Comparison of ENCODE assay signal across 1 cellular context in genomic region chr13:114046447-114046846, GRCh38.
TF ChIP-seq lines count a peak whose summit lies in the region.

No MANE protein-coding gene starts in this region.

TF ChIP-seq in H1, 55 proteins besides CTCF, POLR2A, EP300 and RAD21 (continued from another document):
- TF ChIP-seq, protein P1, sequence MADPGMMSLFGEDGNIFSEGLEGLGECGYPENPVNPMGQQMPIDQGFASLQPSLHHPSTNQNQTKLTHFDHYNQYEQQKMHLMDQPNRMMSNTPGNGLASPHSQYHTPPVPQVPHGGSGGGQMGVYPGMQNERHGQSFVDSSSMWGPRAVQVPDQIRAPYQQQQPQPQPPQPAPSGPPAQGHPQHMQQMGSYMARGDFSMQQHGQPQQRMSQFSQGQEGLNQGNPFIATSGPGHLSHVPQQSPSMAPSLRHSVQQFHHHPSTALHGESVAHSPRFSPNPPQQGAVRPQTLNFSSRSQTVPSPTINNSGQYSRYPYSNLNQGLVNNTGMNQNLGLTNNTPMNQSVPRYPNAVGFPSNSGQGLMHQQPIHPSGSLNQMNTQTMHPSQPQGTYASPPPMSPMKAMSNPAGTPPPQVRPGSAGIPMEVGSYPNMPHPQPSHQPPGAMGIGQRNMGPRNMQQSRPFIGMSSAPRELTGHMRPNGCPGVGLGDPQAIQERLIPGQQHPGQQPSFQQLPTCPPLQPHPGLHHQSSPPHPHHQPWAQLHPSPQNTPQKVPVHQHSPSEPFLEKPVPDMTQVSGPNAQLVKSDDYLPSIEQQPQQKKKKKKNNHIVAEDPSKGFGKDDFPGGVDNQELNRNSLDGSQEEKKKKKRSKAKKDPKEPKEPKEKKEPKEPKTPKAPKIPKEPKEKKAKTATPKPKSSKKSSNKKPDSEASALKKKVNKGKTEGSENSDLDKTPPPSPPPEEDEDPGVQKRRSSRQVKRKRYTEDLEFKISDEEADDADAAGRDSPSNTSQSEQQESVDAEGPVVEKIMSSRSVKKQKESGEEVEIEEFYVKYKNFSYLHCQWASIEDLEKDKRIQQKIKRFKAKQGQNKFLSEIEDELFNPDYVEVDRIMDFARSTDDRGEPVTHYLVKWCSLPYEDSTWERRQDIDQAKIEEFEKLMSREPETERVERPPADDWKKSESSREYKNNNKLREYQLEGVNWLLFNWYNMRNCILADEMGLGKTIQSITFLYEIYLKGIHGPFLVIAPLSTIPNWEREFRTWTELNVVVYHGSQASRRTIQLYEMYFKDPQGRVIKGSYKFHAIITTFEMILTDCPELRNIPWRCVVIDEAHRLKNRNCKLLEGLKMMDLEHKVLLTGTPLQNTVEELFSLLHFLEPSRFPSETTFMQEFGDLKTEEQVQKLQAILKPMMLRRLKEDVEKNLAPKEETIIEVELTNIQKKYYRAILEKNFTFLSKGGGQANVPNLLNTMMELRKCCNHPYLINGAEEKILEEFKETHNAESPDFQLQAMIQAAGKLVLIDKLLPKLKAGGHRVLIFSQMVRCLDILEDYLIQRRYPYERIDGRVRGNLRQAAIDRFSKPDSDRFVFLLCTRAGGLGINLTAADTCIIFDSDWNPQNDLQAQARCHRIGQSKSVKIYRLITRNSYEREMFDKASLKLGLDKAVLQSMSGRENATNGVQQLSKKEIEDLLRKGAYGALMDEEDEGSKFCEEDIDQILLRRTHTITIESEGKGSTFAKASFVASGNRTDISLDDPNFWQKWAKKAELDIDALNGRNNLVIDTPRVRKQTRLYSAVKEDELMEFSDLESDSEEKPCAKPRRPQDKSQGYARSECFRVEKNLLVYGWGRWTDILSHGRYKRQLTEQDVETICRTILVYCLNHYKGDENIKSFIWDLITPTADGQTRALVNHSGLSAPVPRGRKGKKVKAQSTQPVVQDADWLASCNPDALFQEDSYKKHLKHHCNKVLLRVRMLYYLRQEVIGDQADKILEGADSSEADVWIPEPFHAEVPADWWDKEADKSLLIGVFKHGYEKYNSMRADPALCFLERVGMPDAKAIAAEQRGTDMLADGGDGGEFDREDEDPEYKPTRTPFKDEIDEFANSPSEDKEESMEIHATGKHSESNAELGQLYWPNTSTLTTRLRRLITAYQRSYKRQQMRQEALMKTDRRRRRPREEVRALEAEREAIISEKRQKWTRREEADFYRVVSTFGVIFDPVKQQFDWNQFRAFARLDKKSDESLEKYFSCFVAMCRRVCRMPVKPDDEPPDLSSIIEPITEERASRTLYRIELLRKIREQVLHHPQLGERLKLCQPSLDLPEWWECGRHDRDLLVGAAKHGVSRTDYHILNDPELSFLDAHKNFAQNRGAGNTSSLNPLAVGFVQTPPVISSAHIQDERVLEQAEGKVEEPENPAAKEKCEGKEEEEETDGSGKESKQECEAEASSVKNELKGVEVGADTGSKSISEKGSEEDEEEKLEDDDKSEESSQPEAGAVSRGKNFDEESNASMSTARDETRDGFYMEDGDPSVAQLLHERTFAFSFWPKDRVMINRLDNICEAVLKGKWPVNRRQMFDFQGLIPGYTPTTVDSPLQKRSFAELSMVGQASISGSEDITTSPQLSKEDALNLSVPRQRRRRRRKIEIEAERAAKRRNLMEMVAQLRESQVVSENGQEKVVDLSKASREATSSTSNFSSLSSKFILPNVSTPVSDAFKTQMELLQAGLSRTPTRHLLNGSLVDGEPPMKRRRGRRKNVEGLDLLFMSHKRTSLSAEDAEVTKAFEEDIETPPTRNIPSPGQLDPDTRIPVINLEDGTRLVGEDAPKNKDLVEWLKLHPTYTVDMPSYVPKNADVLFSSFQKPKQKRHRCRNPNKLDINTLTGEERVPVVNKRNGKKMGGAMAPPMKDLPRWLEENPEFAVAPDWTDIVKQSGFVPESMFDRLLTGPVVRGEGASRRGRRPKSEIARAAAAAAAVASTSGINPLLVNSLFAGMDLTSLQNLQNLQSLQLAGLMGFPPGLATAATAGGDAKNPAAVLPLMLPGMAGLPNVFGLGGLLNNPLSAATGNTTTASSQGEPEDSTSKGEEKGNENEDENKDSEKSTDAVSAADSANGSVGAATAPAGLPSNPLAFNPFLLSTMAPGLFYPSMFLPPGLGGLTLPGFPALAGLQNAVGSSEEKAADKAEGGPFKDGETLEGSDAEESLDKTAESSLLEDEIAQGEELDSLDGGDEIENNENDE (IDR thresholded peaks at IDR 0.05; ENCODE audit: insufficient replicate concordance, low read length) = no peak
- TF ChIP-seq KDM4A (IDR thresholded peaks at IDR 0.05; ENCODE audit: low read depth, low read length, severe bottlenecking) (no peak), YY1 (IDR thresholded peaks at IDR 0.05; ENCODE audit: low read depth, low read length) (no peak), CBX5 (IDR thresholded peaks at IDR 0.05; ENCODE audit: low read depth, low read length) (no peak), HDAC2 (IDR thresholded peaks at IDR 0.05; ENCODE audit: borderline replicate concordance in 1 of 2, low read depth in 2 of 2, low read length in 2 of 2) (no peak), NRF1 (IDR thresholded peaks at IDR 0.05; ENCODE audit: low read depth, low read length) (no peak), SUZ12 (IDR thresholded peaks at IDR 0.05; ENCODE audit: low read length) (no peak), CHD1 (IDR thresholded peaks at IDR 0.05; ENCODE audit: low read depth, low read length) (no peak), RFX5 (IDR thresholded peaks at IDR 0.05; ENCODE audit: borderline replicate concordance, low read depth, low read length) (no peak), FOSL1 (IDR thresholded peaks at IDR 0.05; ENCODE audit: insufficient read depth, low read depth, low read length) (no peak)
